Comparison of ENCODE assay signal across 7 cellular contexts in genomic region chr6:30645989-30646388, GRCh38. TPM values are rescaled to one million over a fixed set of nuclear protein-coding genes. Genes with fewer than 3 reads are reported as not detected.
DNase-seq lines count a peak whose midpoint lies in the region; ATAC-seq, FAIRE-seq and TF ChIP-seq lines count a peak whose summit lies in the region.
"Had no signal": no experiment of that assay in that cellular context is flagged by ENCODE, and none has a peak within 500 bp of the region (broad histone marks: within the 10 kb centered on the region; RNA-seq: fewer than 3 reads in every experiment).

No MANE protein-coding gene starts in this region.

- FAIRE-seq in bronchial epithelial cell (lab: Jason Lieb, UNC): no peak

- peak overlapping the region; percentile 87 for H3K4me3 Mint-ChIP-seq in activated T-cell treated with anti-CD3 and anti-CD28 coated beads, Interleukin-2, amount 50 U/mL, for 4 hours
- H3K4me3 Mint-ChIP-seq in stimulated activated memory B cell treated with anti-CD40 and anti-IgM and Interleukin-4, amounts not matched to agents 10 μg/mL and 1 μg/mL and 100 μg/mL, for 72 hours: no peak overlapping the region

- peaks cover 13% of the 10 kb centered on the region for H3K36me3 Mint-ChIP-seq in activated T-cell treated with anti-CD3 and anti-CD28 coated beads, Interleukin-2, amount 50 U/mL, for 4 hours (ENCODE audit: insufficient read depth)
- H3K36me3 Mint-ChIP-seq in stimulated activated memory B cell treated with anti-CD40 and anti-IgM and Interleukin-4, amounts not matched to agents 10 μg/mL and 1 μg/mL and 100 μg/mL, for 72 hours: peaks cover 36% of the 10 kb centered on the region

- no peak for TF ChIP-seq CTCF in bronchial epithelial cell (IDR thresholded peaks at IDR 0.05; ENCODE audit: insufficient read depth, low read length, severe bottlenecking)

- ATAC-seq in activated T-cell treated with anti-CD3 and anti-CD28 coated beads, Interleukin-2, amount 50 U/mL, for 4 hours: no peak
- ATAC-seq in stimulated activated memory B cell treated with anti-CD40 and anti-IgM and Interleukin-4, amounts not matched to agents 10 μg/mL and 1 μg/mL and 100 μg/mL, for 72 hours: no peak

- no peaks in the 10 kb centered on the region for H3K27me3 Mint-ChIP-seq in activated T-cell treated with anti-CD3 and anti-CD28 coated beads, Interleukin-2, amount 50 U/mL, for 4 hours (ENCODE audit: low read depth)
- H3K27me3 Mint-ChIP-seq in stimulated activated memory B cell treated with anti-CD40 and anti-IgM and Interleukin-4, amounts not matched to agents 10 μg/mL and 1 μg/mL and 100 μg/mL, for 72 hours: no peaks in the 10 kb centered on the region

- H3K27ac Mint-ChIP-seq in stimulated activated memory B cell treated with anti-CD40 and anti-IgM and Interleukin-4, amounts not matched to agents 10 μg/mL and 1 μg/mL and 100 μg/mL, for 72 hours: peak overlapping the region; percentile 90

- H3K4me1 Mint-ChIP-seq in activated T-cell treated with anti-CD3 and anti-CD28 coated beads, Interleukin-2, amount 50 U/mL, for 4 hours (ENCODE audit: low read depth): peaks cover 31% of the 10 kb centered on the region
- H3K4me1 Mint-ChIP-seq in stimulated activated memory B cell treated with anti-CD40 and anti-IgM and Interleukin-4, amounts not matched to agents 10 μg/mL and 1 μg/mL and 100 μg/mL, for 72 hours: peaks cover 33% of the 10 kb centered on the region

- no peak for DNase-seq in activated T-cell treated with anti-CD3 and anti-CD28 coated beads, Interleukin-2, amount 50 U/mL, for 4 hours
- DNase-seq in activated T-cell treated with anti-CD3 and anti-CD28 coated beads for 4 hours: no peak
- DNase-seq in bronchial epithelial cell (ENCODE audit: low read depth): peak; percentile 11
- no peak for DNase-seq in NCI-H2029 treated with DMSO at 0.1 percent for 48 hours (lab: John Stamatoyannopoulos, UW)
- DNase-seq in stimulated activated CD4-positive, alpha-beta T cell treated with anti-CD3 and anti-CD28 coated beads, Interleukin-12 subunit alpha, Interleukin-12 subunit beta, amount 100 ng/mL, for 4 hours: no peak
- DNase-seq: NCI-H2081 had no signal

- H3K27me3 ChIP-seq in bronchial epithelial cell (ENCODE audit: control insufficient read depth, insufficient read depth, low read length): no peaks in the 10 kb centered on the region

- no peaks in the 10 kb centered on the region for H3K9me3 Mint-ChIP-seq in activated T-cell treated with anti-CD3 and anti-CD28 coated beads, Interleukin-2, amount 50 U/mL, for 4 hours
- H3K9me3 Mint-ChIP-seq in stimulated activated memory B cell treated with anti-CD40 and anti-IgM and Interleukin-4, amounts not matched to agents 10 μg/mL and 1 μg/mL and 100 μg/mL, for 72 hours: no peaks in the 10 kb centered on the region

- peaks cover 8% of the 10 kb centered on the region for H3K36me3 ChIP-seq in bronchial epithelial cell (ENCODE audit: control insufficient read depth, insufficient read depth, low read length)

- no peak overlapping the region for H3K4me3 ChIP-seq in bronchial epithelial cell (ENCODE audit: low read depth, low read length)

RNA-seq across cellular contexts. Expression of gene C6orf136, which starts 0.9 kb away (rescaled TPM):
- total RNA-seq in activated T-cell treated with anti-CD3 and anti-CD28 coated beads, Interleukin-2, amount 50 U/mL, for 4 hours: 10 to 100 TPM; 34.7 to 36.7 (median 36.6) TPM
- 1.8 and 2.7 TPM in 2 replicates for total RNA-seq in bronchial epithelial cell

RNA-seq across cellular contexts. Expression of gene ATAT1, which starts 19.3 kb away (rescaled TPM):
- total RNA-seq in activated T-cell treated with anti-CD3 and anti-CD28 coated beads, Interleukin-2, amount 50 U/mL, for 4 hours: 10 to 100 TPM in 1 of 3 donors, 1 to 10 TPM in 2; 5.9 to 10.3 (median 9.5) TPM
- 1.8 and 2.9 TPM in 2 replicates for total RNA-seq in bronchial epithelial cell

RNA-seq across cellular contexts. Expression of gene DHX16, which starts 26.8 kb away (rescaled TPM):
- 10 to 100 TPM; 54.2 to 57.2 (median 54.8) TPM for total RNA-seq in activated T-cell treated with anti-CD3 and anti-CD28 coated beads, Interleukin-2, amount 50 U/mL, for 4 hours
- total RNA-seq in bronchial epithelial cell: 38.4 and 44.3 TPM in 2 replicates

RNA-seq across cellular contexts. Expression of gene MRPS18B, which starts 28.3 kb away (rescaled TPM):
- total RNA-seq in activated T-cell treated with anti-CD3 and anti-CD28 coated beads, Interleukin-2, amount 50 U/mL, for 4 hours: 100 to 1,000 TPM in 2 of 3 donors, 10 to 100 TPM in 1; 98.6 to 108 (median 103) TPM
- 62.1 and 64.0 TPM in 2 replicates for total RNA-seq in bronchial epithelial cell

RNA-seq across cellular contexts. Expression of gene PPP1R10, which starts 28.9 kb away (rescaled TPM):
- 100 to 1,000 TPM; 102 to 106 (median 106) TPM for total RNA-seq in activated T-cell treated with anti-CD3 and anti-CD28 coated beads, Interleukin-2, amount 50 U/mL, for 4 hours
- total RNA-seq in bronchial epithelial cell: 10.5 and 18.3 TPM in 2 replicates
